In genomic region chr3:124887177-124887995, GRCh38 we compare ENCODE assay signal across 8 cellular contexts. TPM values are rescaled to one million over a fixed set of nuclear protein-coding genes. Genes with fewer than 3 reads are reported as not detected.
DNase-seq lines count a peak whose midpoint lies in the region; ATAC-seq and TF ChIP-seq lines count a peak whose summit lies in the region.

Gene ITGB5 (minus strand): TSS chr3:124887365. CDS start chr3:124887000, 365 bp downstream.

- DNase-seq in COLO668 (lab: John Stamatoyannopoulos, UW; ENCODE audit: unreplicated experiment), result peak; percentile 53
- peak; percentile 57 for DNase-seq in T1000 (lab: John Stamatoyannopoulos, UW)
- DNase-seq in colonic mucosa, result peak; percentile 84
- DNase-seq in kidney epithelial cell (ENCODE audit: low read depth), result no peak
- peak; percentile 86 for DNase-seq in spleen

- intact Hi-C loops in colonic mucosa (cut with DNase I), result no loop called here
- intact Hi-C loops in spleen (cut with DNase I; ENCODE audit: low total_unique reads), result no loop called here

- H3K27ac ChIP-seq in HUES48 (ENCODE audit: low read depth, low read length) (peak within 1 kb of the TSS; percentile 94), colonic mucosa (peak within 1 kb of the TSS; percentile 87), spleen (peak within 1 kb of the TSS; percentile 53 to 86 (median 83))

- H3K9ac ChIP-seq in HUES48 (ENCODE audit: low read depth, low read length) (peak within 1 kb of the TSS; percentile 66), colonic mucosa (ENCODE audit: low read depth in 2 of 2, low read length in 2 of 2) (peak within 1 kb of the TSS; percentile 63 to 75)

- peaks cover 58% of the 10 kb centered on the region for H3K4me1 ChIP-seq in HUES48 (ENCODE audit: control insufficient read depth, insufficient read depth, low read length)
- H3K4me1 ChIP-seq in colonic mucosa, result no peaks in the 10 kb centered on the region
- peaks cover 6 to 48% (median 32%) of the 10 kb centered on the region in 6 donors for H3K4me1 ChIP-seq in spleen

- TF ChIP-seq CTCF in colonic mucosa (IDR thresholded peaks at IDR 0.05), result no peak
- no peak for TF ChIP-seq CTCF in kidney epithelial cell (IDR thresholded peaks at IDR 0.05; ENCODE audit: insufficient read depth, low read length, poor library complexity, severe bottlenecking)
- TF ChIP-seq CTCF in spleen (IDR thresholded peaks at IDR 0.05 in 8 of 11, conservative IDR thresholded peaks at IDR 0.05 in 3 of 11), result no peak

- no peak for TF ChIP-seq POLR2A in spleen (IDR thresholded peaks at IDR 0.05)

- H3K27me3 ChIP-seq in HUES48 (ENCODE audit: control insufficient read depth, insufficient read depth, low read length) (no peaks in the 10 kb centered on the region), colonic mucosa (no peaks in the 10 kb centered on the region), kidney epithelial cell (ENCODE audit: control insufficient read depth, insufficient read depth, low read length) (no peaks in the 10 kb centered on the region), spleen (replicated peaks in 1 of 7) (peaks cover 0 to 53% (median 14%) of the 10 kb centered on the region in 7 donors)

- 2 to 5% (median 4%) methylated on average over 39 to 79 of the region's 79 CpGs for WGBS in spleen, 5 donors

- H3K4me3 ChIP-seq in HUES48 (ENCODE audit: low read depth, low read length), result peak within 1 kb of the TSS; percentile 79
- H3K4me3 ChIP-seq in colonic mucosa, result peak within 1 kb of the TSS; percentile 67
- H3K4me3 ChIP-seq in kidney epithelial cell (ENCODE audit: low read depth, low read length), result peak within 1 kb of the TSS; percentile 68
- peak within 1 kb of the TSS; percentile 52 to 90 (median 66) for H3K4me3 ChIP-seq in spleen

- H3K9me3 ChIP-seq in HUES48 (ENCODE audit: control insufficient read depth, insufficient read depth, low read length), result no peaks in the 10 kb centered on the region
- no peaks in the 10 kb centered on the region for H3K9me3 ChIP-seq in colonic mucosa
- H3K9me3 ChIP-seq in spleen, result no peaks in the 10 kb centered on the region

- ATAC-seq in GM19452 (IDR thresholded peaks at IDR 0.05; ENCODE audit: unreplicated experiment) (peak; percentile 65), HG02981 (IDR thresholded peaks at IDR 0.05; ENCODE audit: unreplicated experiment) (no peak)

- H3K36me3 ChIP-seq in HUES48 (ENCODE audit: control insufficient read depth, insufficient read depth, low read length) (no peaks in the 10 kb centered on the region), colonic mucosa (no peaks in the 10 kb centered on the region), kidney epithelial cell (ENCODE audit: control insufficient read depth, insufficient read depth, low read length) (no peaks in the 10 kb centered on the region), spleen (no peaks in the 10 kb centered on the region)

RNA-seq across cellular contexts. Expression of gene ITGB5, which starts in this region (rescaled TPM):
- total RNA-seq in colonic mucosa (10 to 100 TPM; 74.4 to 74.8 TPM), kidney epithelial cell (75.2 and 86.0 TPM in 2 replicates), spleen (100 to 1,000 TPM in 5 of 7 donors, 10 to 100 TPM in 2; 71.9 to 227 (median 126) TPM)
- 10 to 100 TPM in 1 of 3 donors, 1 to 10 TPM in 2; 7.4 to 14.8 (median 9.8) TPM for polyA plus RNA-seq in spleen
